In genomic region chr11:118939412-118939915, GRCh38 we compare ENCODE assay signal across 1 cellular context.
TF ChIP-seq lines count a peak whose summit lies in the region.

No MANE protein-coding gene starts in this region.

TF ChIP-seq in IMR-90, 13 proteins besides CTCF, POLR2A, EP300 and RAD21:
- TF ChIP-seq RFX5 (IDR thresholded peaks at IDR 0.05; ENCODE audit: low read depth, low read length) (no peak), MAFK (IDR thresholded peaks at IDR 0.05; ENCODE audit: low read depth, low read length) (no peak)
